ENCODE assay signal across 18 cellular contexts in the genomic region with DNA sequence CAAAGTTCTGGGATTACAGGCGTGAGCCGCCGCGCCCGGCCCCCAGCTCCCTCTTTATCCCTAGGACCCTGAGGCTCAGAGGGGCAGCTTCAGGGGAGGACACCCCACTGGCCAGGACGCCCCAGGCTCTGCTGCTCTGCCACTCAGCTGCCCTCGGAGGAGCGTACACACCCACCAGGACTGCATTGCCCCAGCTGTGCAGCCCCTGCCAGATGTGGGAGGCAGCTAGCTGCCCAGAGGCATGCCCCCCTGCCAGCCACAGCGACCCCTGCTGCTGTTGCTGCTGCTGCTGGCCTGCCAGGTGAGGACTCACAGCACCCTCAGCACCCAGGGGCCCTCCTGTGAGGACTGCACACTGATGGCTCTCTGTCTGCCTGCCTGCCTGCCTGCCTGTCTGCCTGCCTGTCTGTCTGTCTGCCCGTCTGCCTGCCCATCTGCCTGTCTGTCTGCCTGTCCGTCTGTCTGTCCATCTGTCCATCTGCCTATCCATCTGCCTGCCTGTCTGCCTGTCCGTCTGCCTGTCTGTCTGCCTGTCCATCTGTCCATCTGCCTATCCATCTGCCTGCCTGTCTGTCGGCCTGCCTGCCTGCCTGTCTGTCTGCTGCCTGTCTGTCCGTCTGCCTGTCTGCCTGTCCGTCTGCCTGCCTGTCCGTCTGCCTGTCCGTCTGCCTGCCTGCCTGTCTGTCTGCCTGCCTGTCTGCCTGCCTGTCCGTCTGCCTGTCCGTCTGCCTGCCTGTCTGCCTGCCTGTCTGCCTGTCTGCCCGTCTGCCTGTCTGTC. TPM values are rescaled to one million over a fixed set of nuclear protein-coding genes. Genes with fewer than 3 reads are reported as not detected.
DNase-seq lines count a peak whose midpoint lies in the region; ATAC-seq and TF ChIP-seq lines count a peak whose summit lies in the region.
"Had no signal": no experiment of that assay in that cellular context is flagged by ENCODE, and none has a peak within 500 bp of the region (broad histone marks: within the 10 kb centered on the region; RNA-seq: fewer than 3 reads in every experiment).

No MANE protein-coding gene starts in this region.

- ATAC-seq in T-helper 17 cell (peak; percentile 15), mucosa of descending colon (peak; percentile 7), HG03378 (IDR thresholded peaks at IDR 0.05; ENCODE audit: unreplicated experiment) (no peak)
- ATAC-seq: heart left ventricle, Panc1, pancreas had no signal

- H3K4me3 Mint-ChIP-seq in T-helper 17 cell: no peak overlapping the region
- H3K4me3 Mint-ChIP-seq: activated CD4-positive, alpha-beta T cell treated with anti-CD3 and anti-CD28 coated beads, Interleukin-2, amount 10 ng/mL, durations not matched to agents 24 days and 14 days had no signal

- POLR2A ChIA-PET in HEK293 (lab: Yijun Ruan, JAX): interaction anchor here (2.0 kb wide), 1 partner anchor 24 kb away, joined by 7 read pairs; a partner anchor contains a TSS

- H3K27ac Mint-ChIP-seq in T-helper 17 cell: no peak overlapping the region
- H3K27ac Mint-ChIP-seq: activated CD4-positive, alpha-beta T cell treated with anti-CD3 and anti-CD28 coated beads, Interleukin-2, amount 10 ng/mL, durations not matched to agents 24 days and 14 days had no signal

- peaks cover 2% of the 10 kb centered on the region; the same call in 1 of the 2 replicates for H3K4me1 ChIP-seq in HEK293 (ENCODE audit: control insufficient read depth, insufficient read depth, low read length)
- peaks cover 3% of the 10 kb centered on the region for H3K4me1 ChIP-seq in mucosa of descending colon (ENCODE audit: low read depth)

- intact Hi-C loops in mucosa of descending colon (cut with DNase I, micrococcal nuclease): no loop called here

- peaks cover 2% of the 10 kb centered on the region for H3K36me3 Mint-ChIP-seq in T-helper 17 cell (ENCODE audit: low read depth)

- H3K27me3 Mint-ChIP-seq in T-helper 17 cell: peaks cover 28% of the 10 kb centered on the region

- peak; percentile 10 for DNase-seq in NCI-H2171 treated with DMSO at 0.1 percent for 48 hours (lab: John Stamatoyannopoulos, UW)
- DNase-seq in NCI-H2171 (lab: John Stamatoyannopoulos, UW): no peak
- DNase-seq in T-helper 17 cell: no peak
- DNase-seq in mucosa of descending colon: no peak
- DNase-seq in NCI-H2196 treated with DMSO at 0.1 percent for 48 hours (lab: John Stamatoyannopoulos, UW; ENCODE audit: unreplicated experiment): no peak
- DNase-seq in hepatic stellate cell (ENCODE audit: low spot score): no peak
- DNase-seq: activated CD4-positive, alpha-beta T cell treated with anti-CD3 and anti-CD28 coated beads, Interleukin-2, amount 10 ng/mL, durations not matched to agents 24 days and 14 days; aorta; heart left ventricle; NCI-H226; T-helper 1 cell had no signal

- no peaks in the 10 kb centered on the region for H3K4me1 Mint-ChIP-seq in T-helper 17 cell
- H3K4me1 Mint-ChIP-seq: activated CD4-positive, alpha-beta T cell treated with anti-CD3 and anti-CD28 coated beads, Interleukin-2, amount 10 ng/mL, durations not matched to agents 24 days and 14 days had no signal

- H3K27ac ChIP-seq in HEK293 (ENCODE audit: extremely low read depth, low read depth, low read length): no peak overlapping the region
- H3K27ac ChIP-seq: coronary artery, heart left ventricle, pancreas had no signal

- H3K36me3 ChIP-seq in HEK293 (ENCODE audit: control insufficient read depth in 2 of 2, insufficient read depth in 1 of 2, low read length in 2 of 2) (no peaks in the 10 kb centered on the region), mucosa of descending colon (ENCODE audit: low read depth) (no peaks in the 10 kb centered on the region)
- H3K36me3 ChIP-seq: heart left ventricle, pancreas had no signal

- CTCF ChIA-PET in HEK293 (lab: Yijun Ruan, JAX): interaction anchor here (0.6 kb wide), 1 partner anchor 394 kb away, joined by 3 read pairs; no protein-coding TSS in a partner anchor

- TF ChIP-seq CTCF in HEK293 (tag by site-specific recombination; IDR thresholded peaks at IDR 0.05) (no peak), mucosa of descending colon (IDR thresholded peaks at IDR 0.05) (no peak)

- H3K4me3 ChIP-seq in HEK293 (ENCODE audit: low read depth, low read length) (no peak overlapping the region), mucosa of descending colon (no peak overlapping the region)
- H3K4me3 ChIP-seq: coronary artery, heart left ventricle, pancreas had no signal

- H3K9me3 ChIP-seq in HEK293 (ENCODE audit: control insufficient read depth, insufficient read depth, low read depth, low read length) (no peaks in the 10 kb centered on the region), T-helper 17 cell (ENCODE audit: control insufficient read depth, low read length, poor library complexity, severe bottlenecking) (no peaks in the 10 kb centered on the region), mucosa of descending colon (no peaks in the 10 kb centered on the region)
- H3K9me3 ChIP-seq: heart left ventricle, pancreas had no signal

TF ChIP-seq in HEK293, 187 proteins besides CTCF, POLR2A, EP300 and RAD21 (continues in another document):
- TF ChIP-seq KLF1 (tag by site-specific recombination; IDR thresholded peaks at IDR 0.05): no peak
- TF ChIP-seq GLIS2 (tag by site-specific recombination; IDR thresholded peaks at IDR 0.05): peak; percentile 73
- TF ChIP-seq, protein P1, sequence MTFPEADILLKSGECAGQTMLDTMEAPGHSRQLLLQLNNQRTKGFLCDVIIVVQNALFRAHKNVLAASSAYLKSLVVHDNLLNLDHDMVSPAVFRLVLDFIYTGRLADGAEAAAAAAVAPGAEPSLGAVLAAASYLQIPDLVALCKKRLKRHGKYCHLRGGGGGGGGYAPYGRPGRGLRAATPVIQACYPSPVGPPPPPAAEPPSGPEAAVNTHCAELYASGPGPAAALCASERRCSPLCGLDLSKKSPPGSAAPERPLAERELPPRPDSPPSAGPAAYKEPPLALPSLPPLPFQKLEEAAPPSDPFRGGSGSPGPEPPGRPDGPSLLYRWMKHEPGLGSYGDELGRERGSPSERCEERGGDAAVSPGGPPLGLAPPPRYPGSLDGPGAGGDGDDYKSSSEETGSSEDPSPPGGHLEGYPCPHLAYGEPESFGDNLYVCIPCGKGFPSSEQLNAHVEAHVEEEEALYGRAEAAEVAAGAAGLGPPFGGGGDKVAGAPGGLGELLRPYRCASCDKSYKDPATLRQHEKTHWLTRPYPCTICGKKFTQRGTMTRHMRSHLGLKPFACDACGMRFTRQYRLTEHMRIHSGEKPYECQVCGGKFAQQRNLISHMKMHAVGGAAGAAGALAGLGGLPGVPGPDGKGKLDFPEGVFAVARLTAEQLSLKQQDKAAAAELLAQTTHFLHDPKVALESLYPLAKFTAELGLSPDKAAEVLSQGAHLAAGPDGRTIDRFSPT (tag by site-specific recombination; IDR thresholded peaks at IDR 0.05): peak; percentile 82
- TF ChIP-seq, protein P2, sequence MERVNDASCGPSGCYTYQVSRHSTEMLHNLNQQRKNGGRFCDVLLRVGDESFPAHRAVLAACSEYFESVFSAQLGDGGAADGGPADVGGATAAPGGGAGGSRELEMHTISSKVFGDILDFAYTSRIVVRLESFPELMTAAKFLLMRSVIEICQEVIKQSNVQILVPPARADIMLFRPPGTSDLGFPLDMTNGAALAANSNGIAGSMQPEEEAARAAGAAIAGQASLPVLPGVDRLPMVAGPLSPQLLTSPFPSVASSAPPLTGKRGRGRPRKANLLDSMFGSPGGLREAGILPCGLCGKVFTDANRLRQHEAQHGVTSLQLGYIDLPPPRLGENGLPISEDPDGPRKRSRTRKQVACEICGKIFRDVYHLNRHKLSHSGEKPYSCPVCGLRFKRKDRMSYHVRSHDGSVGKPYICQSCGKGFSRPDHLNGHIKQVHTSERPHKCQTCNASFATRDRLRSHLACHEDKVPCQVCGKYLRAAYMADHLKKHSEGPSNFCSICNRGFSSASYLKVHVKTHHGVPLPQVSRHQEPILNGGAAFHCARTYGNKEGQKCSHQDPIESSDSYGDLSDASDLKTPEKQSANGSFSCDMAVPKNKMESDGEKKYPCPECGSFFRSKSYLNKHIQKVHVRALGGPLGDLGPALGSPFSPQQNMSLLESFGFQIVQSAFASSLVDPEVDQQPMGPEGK (tag by site-specific recombination; IDR thresholded peaks at IDR 0.05): peak; percentile 33; the same call in 1 of the 2 replicates
- TF ChIP-seq, protein P3, sequence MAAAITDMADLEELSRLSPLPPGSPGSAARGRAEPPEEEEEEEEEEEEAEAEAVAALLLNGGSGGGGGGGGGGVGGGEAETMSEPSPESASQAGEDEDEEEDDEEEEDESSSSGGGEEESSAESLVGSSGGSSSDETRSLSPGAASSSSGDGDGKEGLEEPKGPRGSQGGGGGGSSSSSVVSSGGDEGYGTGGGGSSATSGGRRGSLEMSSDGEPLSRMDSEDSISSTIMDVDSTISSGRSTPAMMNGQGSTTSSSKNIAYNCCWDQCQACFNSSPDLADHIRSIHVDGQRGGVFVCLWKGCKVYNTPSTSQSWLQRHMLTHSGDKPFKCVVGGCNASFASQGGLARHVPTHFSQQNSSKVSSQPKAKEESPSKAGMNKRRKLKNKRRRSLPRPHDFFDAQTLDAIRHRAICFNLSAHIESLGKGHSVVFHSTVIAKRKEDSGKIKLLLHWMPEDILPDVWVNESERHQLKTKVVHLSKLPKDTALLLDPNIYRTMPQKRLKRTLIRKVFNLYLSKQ (tag by site-specific recombination; IDR thresholded peaks at IDR 0.05; ENCODE audit: borderline replicate concordance): no peak
- no peak for TF ChIP-seq ZNF626 (tag by site-specific recombination; IDR thresholded peaks at IDR 0.05)
- TF ChIP-seq, protein P4, sequence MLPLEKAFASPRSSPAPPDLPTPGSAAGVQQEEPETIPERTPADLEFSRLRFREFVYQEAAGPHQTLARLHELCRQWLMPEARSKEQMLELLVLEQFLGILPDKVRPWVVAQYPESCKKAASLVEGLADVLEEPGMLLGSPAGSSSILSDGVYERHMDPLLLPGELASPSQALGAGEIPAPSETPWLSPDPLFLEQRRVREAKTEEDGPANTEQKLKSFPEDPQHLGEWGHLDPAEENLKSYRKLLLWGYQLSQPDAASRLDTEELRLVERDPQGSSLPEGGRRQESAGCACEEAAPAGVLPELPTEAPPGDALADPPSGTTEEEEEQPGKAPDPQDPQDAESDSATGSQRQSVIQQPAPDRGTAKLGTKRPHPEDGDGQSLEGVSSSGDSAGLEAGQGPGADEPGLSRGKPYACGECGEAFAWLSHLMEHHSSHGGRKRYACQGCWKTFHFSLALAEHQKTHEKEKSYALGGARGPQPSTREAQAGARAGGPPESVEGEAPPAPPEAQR (tag by site-specific recombination; IDR thresholded peaks at IDR 0.05): no peak
- peak; percentile 27; the same call in 1 of the 2 replicates for TF ChIP-seq ZNF423 (tag by site-specific recombination; IDR thresholded peaks at IDR 0.05)
- peak; percentile 58; the same call in 1 of the 2 replicates for TF ChIP-seq BCL11A (tag by site-specific recombination; IDR thresholded peaks at IDR 0.05; ENCODE audit: low read depth)

RNA-seq across cellular contexts. Expression of a gene that starts 5.0 kb away (rescaled TPM):
- total RNA-seq in T-helper 17 cell: not detected
- under 1 TPM; 0.22 to 0.98 (median 0.43) TPM for total RNA-seq in mucosa of descending colon
- total RNA-seq: activated CD4-positive, alpha-beta T cell treated with anti-CD3 and anti-CD28 coated beads, Interleukin-2, amount 10 ng/mL, durations not matched to agents 24 days and 14 days; heart left ventricle; MCF 10A had no signal

RNA-seq across cellular contexts. Expression of a gene that starts 24.1 kb away (rescaled TPM):
- total RNA-seq in T-helper 17 cell: 10 to 100 TPM; 50.3 to 51.9 TPM
- 10 to 100 TPM; 21.2 to 80.2 (median 38.7) TPM for total RNA-seq in mucosa of descending colon

RNA-seq across cellular contexts. Expression of a gene that starts 25.9 kb away (rescaled TPM):
- total RNA-seq in T-helper 17 cell (not detected), mucosa of descending colon (under 1 TPM in 2 of 3 donors, not detected in 1; 0.52 to 0.84 TPM)
- total RNA-seq: activated CD4-positive, alpha-beta T cell treated with anti-CD3 and anti-CD28 coated beads, Interleukin-2, amount 10 ng/mL, durations not matched to agents 24 days and 14 days; aorta; heart left ventricle; MCF 10A; mucosa of gallbladder had no signal

RNA-seq across cellular contexts. Expression of a gene that starts 51.4 kb away (rescaled TPM):
- total RNA-seq in T-helper 17 cell: 100 to 1,000 TPM; 281 to 320 TPM
- total RNA-seq in mucosa of descending colon: 100 to 1,000 TPM; 354 to 727 (median 491) TPM
